8 cellular contexts compared by ENCODE assay signal in the genomic region with DNA sequence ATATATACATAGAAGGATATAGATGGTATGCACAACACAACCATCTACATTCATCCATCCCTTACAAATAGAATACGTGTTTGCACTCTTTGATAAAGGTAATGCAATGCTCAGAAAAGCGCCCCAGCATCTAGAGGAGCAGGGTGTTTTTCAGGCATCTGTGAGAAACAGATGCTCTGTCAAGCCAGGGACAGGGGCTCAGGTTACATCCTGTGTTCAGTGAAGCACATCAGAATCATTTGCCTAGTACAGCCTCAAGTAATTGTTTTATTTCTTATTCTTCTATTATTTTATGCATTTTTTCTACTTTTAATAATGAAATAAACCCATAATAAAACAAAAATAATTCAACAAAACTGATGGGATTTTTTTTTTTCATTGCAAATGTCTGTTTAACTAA.
DNase-seq lines count a peak whose midpoint lies in the region; ATAC-seq and TF ChIP-seq lines count a peak whose summit lies in the region.

No MANE protein-coding gene starts in this region.

- peak; percentile 44; the same call in 1 of the 2 replicates for TF ChIP-seq POLR2A in Raji (IDR thresholded peaks at IDR 0.05; ENCODE audit: insufficient read depth, low read depth, low read length)

- DNase-seq in DMS 273 (lab: John Stamatoyannopoulos, UW; ENCODE audit: unreplicated experiment) (peak; percentile 90), RKO (ENCODE audit: low spot score) (no peak), UCSD-AML1 (lab: John Stamatoyannopoulos, UW; ENCODE audit: unreplicated experiment) (no peak), NCI-H226 (no peak)

- ATAC-seq in GM19438 (IDR thresholded peaks at IDR 0.05; ENCODE audit: low read depth, unreplicated experiment) (peak; percentile 87), HG03342 (IDR thresholded peaks at IDR 0.05; ENCODE audit: unreplicated experiment) (peak; percentile 95), GM18520 (IDR thresholded peaks at IDR 0.05; ENCODE audit: unreplicated experiment) (no peak)
